In genomic region chr10:116984202-116984993, GRCh38 we compare ENCODE assay signal across 1 cellular context.
TF ChIP-seq lines count a peak whose summit lies in the region.

No MANE protein-coding gene starts in this region.

TF ChIP-seq in HepG2, 621 proteins besides CTCF, POLR2A, EP300 and RAD21 (continued from another document):
- TF ChIP-seq ZNF407 (CRISPR knock-in tag; IDR thresholded peaks at IDR 0.05; ENCODE audit: not compliant biosample characterization) (no peak), ZNF260 (CRISPR knock-in tag; IDR thresholded peaks at IDR 0.05; ENCODE audit: borderline replicate concordance, low read depth) (no peak), TCF7 (IDR thresholded peaks at IDR 0.05; ENCODE audit: low read depth) (peak; percentile 84), ZNF577 (CRISPR knock-in tag; IDR thresholded peaks at IDR 0.05; ENCODE audit: borderline replicate concordance, low read depth) (no peak), SOX5 (CRISPR knock-in tag; IDR thresholded peaks at IDR 0.05; ENCODE audit: borderline replicate concordance) (peak; percentile 49; the same call in 1 of the 2 replicates), THRA (CRISPR knock-in tag; IDR thresholded peaks at IDR 0.05; ENCODE audit: borderline replicate concordance) (no peak)
- TF ChIP-seq, protein P1, sequence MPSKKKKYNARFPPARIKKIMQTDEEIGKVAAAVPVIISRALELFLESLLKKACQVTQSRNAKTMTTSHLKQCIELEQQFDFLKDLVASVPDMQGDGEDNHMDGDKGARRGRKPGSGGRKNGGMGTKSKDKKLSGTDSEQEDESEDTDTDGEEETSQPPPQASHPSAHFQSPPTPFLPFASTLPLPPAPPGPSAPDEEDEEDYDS (CRISPR knock-in tag; IDR thresholded peaks at IDR 0.05): no peak
TF ChIP-seq in HepG2: peak in this region for 18.
